ENCODE assay signal across 9 cellular contexts in the genomic region with DNA sequence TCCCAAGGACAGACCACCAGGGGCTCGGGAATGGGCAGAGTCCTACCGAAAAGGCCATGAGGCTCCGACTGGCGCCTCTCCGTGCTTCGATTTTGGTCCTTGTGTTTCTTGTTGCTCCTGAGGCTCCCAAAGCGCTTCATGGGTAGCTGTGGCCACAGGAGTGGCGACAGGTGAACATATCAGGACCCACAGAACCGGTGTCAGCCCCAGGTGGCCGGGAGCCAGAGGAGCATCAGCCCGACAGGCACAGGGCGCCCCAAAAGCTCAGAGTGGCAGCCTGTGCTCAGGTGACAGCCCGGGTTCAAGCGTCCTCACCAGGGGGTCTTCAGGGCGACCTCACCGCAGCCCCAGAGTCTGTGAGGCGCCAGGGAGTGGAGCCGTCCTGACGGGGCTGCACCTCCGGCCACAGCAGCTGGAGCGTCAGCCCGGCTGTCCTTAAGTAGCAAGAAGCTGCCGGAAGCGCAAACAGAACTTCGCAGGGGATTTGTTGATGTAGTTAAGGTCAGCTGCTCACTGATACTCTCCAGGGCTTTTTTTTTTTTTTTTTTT.
A peak's percentile ranks its signal among the peaks of the same experiment; 100 is the strongest.
DNase-seq lines count a peak whose midpoint lies in the region; ATAC-seq and TF ChIP-seq lines count a peak whose summit lies in the region.
"Had no signal": no experiment of that assay in that cellular context is flagged by ENCODE, and none has a peak within 500 bp of the region (broad histone marks: within the 10 kb centered on the region; RNA-seq: fewer than 3 reads in every experiment).

No MANE protein-coding gene starts in this region.

- H3K27me3 ChIP-seq in vagina: no peaks in the 10 kb centered on the region

- H3K36me3 Mint-ChIP-seq in chondrocyte (ENCODE audit: low read depth): no peaks in the 10 kb centered on the region

- peak; percentile 34 for DNase-seq in NCI-H82 (lab: John Stamatoyannopoulos, UW)
- no peak for DNase-seq in NCI-H82 treated with DMSO at 0.1 percent for 48 hours (lab: John Stamatoyannopoulos, UW; ENCODE audit: unreplicated experiment)
- no peak for DNase-seq in chondrocyte (ENCODE audit: low spot score)
- no peak for DNase-seq in vagina (ENCODE audit: extremely low spot score in 2 of 2)
- no peak for DNase-seq in activated gamma-delta T cell treated with Interleukin-2 at 50 U/mL for 16 hours
- DNase-seq: activated CD4-positive, alpha-beta T cell treated with anti-CD3 and anti-CD28 coated beads for 48 hours had no signal

- no peak overlapping the region for H3K4me3 ChIP-seq in mesodermal cell (ENCODE audit: extremely low read depth, insufficient read depth, low read length, poor library complexity, severe bottlenecking)
- peak overlapping the region; percentile 4 to 14 for H3K4me3 ChIP-seq in vagina

- peaks cover 30% of the 10 kb centered on the region for H3K4me1 Mint-ChIP-seq in chondrocyte (ENCODE audit: low read depth)

- H3K9me3 ChIP-seq in mesodermal cell (ENCODE audit: control insufficient read depth, low read length): peaks cover 5% of the 10 kb centered on the region
- no peaks in the 10 kb centered on the region for H3K9me3 ChIP-seq in vagina

- WGBS in mesodermal cell (ENCODE audit: insufficient coverage in 2 of 2), 2 experiments: 67 to 68% methylated on average over 18 to 22 of the region's 25 CpGs

- no peak for TF ChIP-seq POLR2A in vagina (IDR thresholded peaks at IDR 0.05)

- ATAC-seq in HG03571 (IDR thresholded peaks at IDR 0.05; ENCODE audit: unreplicated experiment): no peak
- ATAC-seq in GM19351 (IDR thresholded peaks at IDR 0.05; ENCODE audit: unreplicated experiment): no peak

- H3K36me3 ChIP-seq in mesodermal cell (ENCODE audit: control insufficient read depth, insufficient read depth, low read length) (no peaks in the 10 kb centered on the region), vagina (no peaks in the 10 kb centered on the region)

- H3K27me3 Mint-ChIP-seq in chondrocyte (ENCODE audit: low read depth): no peaks in the 10 kb centered on the region

- no peaks in the 10 kb centered on the region for H3K9me3 Mint-ChIP-seq in chondrocyte (ENCODE audit: low read depth)

- no peak for TF ChIP-seq CTCF in chondrocyte (IDR thresholded peaks at IDR 0.05)
- no peak for TF ChIP-seq CTCF in vagina (IDR thresholded peaks at IDR 0.05)

- peak overlapping the region; percentile 72 for H3K4me3 Mint-ChIP-seq in chondrocyte (ENCODE audit: unreplicated experiment)

- H3K4me1 ChIP-seq in mesodermal cell (ENCODE audit: control insufficient read depth, insufficient read depth, low read length, poor library complexity, severe bottlenecking) (peaks cover 14% of the 10 kb centered on the region), vagina (peaks cover 23% of the 10 kb centered on the region)

- intact Hi-C loops in vagina (cut with DNase I): no loop called here

- H3K27ac Mint-ChIP-seq in chondrocyte (ENCODE audit: unreplicated experiment): peak overlapping the region; percentile 97

- peak overlapping the region; percentile 79 for H3K27ac ChIP-seq in mesodermal cell (ENCODE audit: low read depth, low read length, severe bottlenecking)
- H3K27ac ChIP-seq in vagina: peak overlapping the region; percentile 73
